14 cellular contexts compared by ENCODE assay signal in genomic region chr1:50474859-50475809, GRCh38. TPM values are rescaled to one million over a fixed set of nuclear protein-coding genes. Genes with fewer than 3 reads are reported as not detected.
DNase-seq lines count a peak whose midpoint lies in the region; ATAC-seq and TF ChIP-seq lines count a peak whose summit lies in the region.
"Had no signal": no experiment of that assay in that cellular context is flagged by ENCODE, and none has a peak within 500 bp of the region (broad histone marks: within the 10 kb centered on the region; RNA-seq: fewer than 3 reads in every experiment).

No MANE protein-coding gene starts in this region.

- no peak overlapping the region for H3K4ac ChIP-seq in IMR-90 (ENCODE audit: low read depth, low read length)

- no peak overlapping the region for H2AK5ac ChIP-seq in IMR-90 (ENCODE audit: low read depth, low read length)

- TF ChIP-seq RAD21 in IMR-90 (IDR thresholded peaks at IDR 0.05; ENCODE audit: low read length) = no peak

- BruUV-seq in Calu3 (replicated peaks; lab: Mats Ljungman, UMichigan) (no TSS peak), IMR-90 (replicated peaks; lab: Mats Ljungman, UMichigan) (no TSS peak)

- H3K4me3 ChIP-seq in IMR-90 (ENCODE audit: insufficient read depth, low read depth, low read length) (no peak overlapping the region), brain microvascular endothelial cell (ENCODE audit: low read depth, low read length) (no peak overlapping the region)
- H3K4me3 ChIP-seq: dorsolateral prefrontal cortex had no signal

- H3K27ac Mint-ChIP-seq in Calu3 (ENCODE audit: unreplicated experiment) (peak overlapping the region; percentile 36), mesothelial cell of epicardium (no peak overlapping the region)
- H3K27ac Mint-ChIP-seq: activated naive CD4-positive, alpha-beta T cell treated with anti-CD3 and anti-CD28 coated beads, Interleukin-2, amount 50 U/mL, for 72 hours had no signal

- no peak overlapping the region for H4K5ac ChIP-seq in IMR-90 (ENCODE audit: low read depth, low read length)

- no peaks in the 10 kb centered on the region for H3K4me1 ChIP-seq in IMR-90 (ENCODE audit: control insufficient read depth, insufficient read depth, low read length)

- H3K4me3 Mint-ChIP-seq in Calu3 (ENCODE audit: low read depth, unreplicated experiment) = no peak overlapping the region
- H3K4me3 Mint-ChIP-seq in mesothelial cell of epicardium = no peak overlapping the region

- no peaks in the 10 kb centered on the region for H3K79me1 ChIP-seq in IMR-90 (ENCODE audit: low read depth in 1 of 2, low read length in 2 of 2)

- no peak overlapping the region for H4K91ac ChIP-seq in IMR-90 (ENCODE audit: insufficient read depth, low read depth, low read length)

- no peak overlapping the region for H3K9ac ChIP-seq in IMR-90 (ENCODE audit: low read depth, low read length)

- no peak overlapping the region for H2BK5ac ChIP-seq in IMR-90 (ENCODE audit: low read depth, low read length, poor library complexity, severe bottlenecking)

- H3K27me3 ChIP-seq in IMR-90 (ENCODE audit: control insufficient read depth, insufficient read depth, low read length) (no peaks in the 10 kb centered on the region), brain microvascular endothelial cell (replicated peaks) (no peaks in the 10 kb centered on the region)
- H3K27me3 ChIP-seq: dorsolateral prefrontal cortex had no signal

- peak; percentile 48 for ATAC-seq in IMR-90 (ENCODE audit: low read depth)
- ATAC-seq: activated naive CD4-positive, alpha-beta T cell treated with anti-CD3 and anti-CD28 coated beads, Interleukin-2, amount 50 U/mL, for 72 hours had no signal

- intact Hi-C loops in Calu3 (cut with micrococcal nuclease; ENCODE audit: unreplicated experiment) (no loop called here), IMR-90 (cut with micrococcal nuclease) (no loop called here)

- H2AFZ ChIP-seq in IMR-90 (replicated peaks; ENCODE audit: low read length, poor library complexity) = no peak overlapping the region

- H2BK15ac ChIP-seq in IMR-90 (ENCODE audit: low read depth, low read length) = no peak overlapping the region

- H3K36me3 ChIP-seq in IMR-90 (ENCODE audit: control insufficient read depth, insufficient read depth, low read length) (no peaks in the 10 kb centered on the region), brain microvascular endothelial cell (replicated peaks) (no peaks in the 10 kb centered on the region)

- H3K4me1 Mint-ChIP-seq in Calu3 (ENCODE audit: low read depth, unreplicated experiment) = peaks cover 14% of the 10 kb centered on the region
- no peaks in the 10 kb centered on the region for H3K4me1 Mint-ChIP-seq in mesothelial cell of epicardium

- H2AK9ac ChIP-seq in IMR-90 (replicated peaks; ENCODE audit: low read depth, low read length, poor library complexity) = no peak overlapping the region

- H3K23ac ChIP-seq in IMR-90 (ENCODE audit: low read depth, low read length) = no peak overlapping the region

- DNase-seq in Calu3 (no peak), IMR-90 (peak; percentile 49), brain microvascular endothelial cell (no peak), iris pigment epithelial cell (ENCODE audit: low read depth) (peak; percentile 63), OCI-M1 (lab: John Stamatoyannopoulos, UW) (no peak), NCI-H1092 treated with DMSO at 0.1 percent for 48 hours (lab: John Stamatoyannopoulos, UW) (no peak), NCI-H2227 treated with DMSO at 0.1 percent for 48 hours (lab: John Stamatoyannopoulos, UW) (no peak), mesothelial cell of epicardium (ENCODE audit: low spot score in 2 of 2, unreplicated experiment in 2 of 2) (no peak)
- DNase-seq: dorsolateral prefrontal cortex, hippocampal formation, NCI-H526 treated with DMSO at 0.1 percent for 48 hours, trophoblast cell had no signal

- H2BK20ac ChIP-seq in IMR-90 (ENCODE audit: low read depth, low read length) = no peak overlapping the region

- H2BK120ac ChIP-seq in IMR-90 (ENCODE audit: low read depth, low read length) = no peak overlapping the region

- POLR2A ChIA-PET in IMR-90 (lab: Charles Lee; ENCODE audit: unreplicated experiment) = no interaction called here

- H3K27ac ChIP-seq in IMR-90 (ENCODE audit: insufficient read depth, low read length) (no peak overlapping the region), brain microvascular endothelial cell (no peak overlapping the region)
- H3K27ac ChIP-seq: dorsolateral prefrontal cortex had no signal

- H4K20me1 ChIP-seq in IMR-90 (ENCODE audit: insufficient read depth, low read length) = no peaks in the 10 kb centered on the region

- CTCF ChIA-PET in Calu3 (lab: Charles Lee) (interaction anchor here (0.6 to 1.1 kb wide), 7 partner anchors 12 to 389 kb away, joined by 3 to 8 read pairs (median 4); no protein-coding TSS in a partner anchor), IMR-90 (lab: Yijun Ruan, JAX) (interaction anchor here (0.5 kb wide), 2 partner anchors 17 to 262 kb away, joined by 3 to 5 read pairs; no protein-coding TSS in a partner anchor)

- no peak overlapping the region for H3K4me2 ChIP-seq in IMR-90 (ENCODE audit: low read depth, low read length)

- no peak overlapping the region for H3K56ac ChIP-seq in IMR-90 (ENCODE audit: extremely low read depth, insufficient read depth, low read length)

- H3K14ac ChIP-seq in IMR-90 (replicated peaks; ENCODE audit: low read depth, low read length) = no peak overlapping the region

- TF ChIP-seq CTCF in Calu3 (IDR thresholded peaks at IDR 0.05; ENCODE audit: unreplicated experiment) (no peak), IMR-90 (conservative IDR thresholded peaks at IDR 0.05; ENCODE audit: low read depth, low read length) (no peak), brain microvascular endothelial cell (IDR thresholded peaks at IDR 0.05; ENCODE audit: low read depth, low read length, missing control alignments) (peak; percentile 19), mesothelial cell of epicardium (IDR thresholded peaks at IDR 0.05; ENCODE audit: unreplicated experiment) (no peak)

- WGBS in IMR-90 (ENCODE audit: extremely low coverage in 2 of 2, insufficient read length in 1 of 2), 2 experiments = 100% methylated on average over 1 of the region's 7 CpGs; no CpG with 5 or more reads in 1 of the 2 experiments

- no peak for TF ChIP-seq POLR2A in IMR-90 (IDR thresholded peaks at IDR 0.05; ENCODE audit: low read depth, low read length)

- H3K18ac ChIP-seq in IMR-90 (ENCODE audit: low read depth, low read length) = no peak overlapping the region

- 0 out of 2 replicates have a peak, but pooled peaks cover 4% of the 10 kb centered on the region for H3K9me1 ChIP-seq in IMR-90 (ENCODE audit: insufficient read depth, low read length)

- peaks cover 6% of the 10 kb centered on the region for H3K36me3 Mint-ChIP-seq in Calu3 (ENCODE audit: insufficient read depth, unreplicated experiment)
- no peaks in the 10 kb centered on the region for H3K36me3 Mint-ChIP-seq in mesothelial cell of epicardium

- in situ Hi-C loops in IMR-90 (cut with MboI; ENCODE audit: low sequenced_read_pairs) (no loop called here), brain microvascular endothelial cell (cut with HindIII; ENCODE audit: low pct_ligation_motif_present, low sequenced_read_pairs) (no loop called here)

- H3K27me3 Mint-ChIP-seq in Calu3 (ENCODE audit: unreplicated experiment) (no peaks in the 10 kb centered on the region), mesothelial cell of epicardium (ENCODE audit: low read depth) (no peaks in the 10 kb centered on the region)

- H3K9me3 Mint-ChIP-seq in Calu3 (ENCODE audit: low read depth, unreplicated experiment) (no peaks in the 10 kb centered on the region), mesothelial cell of epicardium (no peaks in the 10 kb centered on the region)
- H3K9me3 Mint-ChIP-seq: activated naive CD4-positive, alpha-beta T cell treated with anti-CD3 and anti-CD28 coated beads, Interleukin-2, amount 50 U/mL, for 72 hours had no signal

- no peak overlapping the region for H4K8ac ChIP-seq in IMR-90 (ENCODE audit: low read depth in 2 of 2, low read length in 2 of 2)

- H3K9me3 ChIP-seq in IMR-90 (ENCODE audit: control insufficient read depth, insufficient read depth, low read length) = no peaks in the 10 kb centered on the region

- dilution Hi-C loops in IMR-90 (cut with HindIII; ENCODE audit: low sequenced_read_pairs, unreplicated experiment) = no loop called here

TF ChIP-seq in IMR-90, 13 proteins besides CTCF, POLR2A, EP300 and RAD21:
- no peak for TF ChIP-seq CHD1 (IDR thresholded peaks at IDR 0.05; ENCODE audit: low read depth, low read length)
- no peak for TF ChIP-seq SMC3 (IDR thresholded peaks at IDR 0.05; ENCODE audit: low read depth, low read length)
- TF ChIP-seq MAZ (IDR thresholded peaks at IDR 0.05; ENCODE audit: borderline replicate concordance, low read depth, low read length) = no peak

RNA-seq across cellular contexts. Expression of gene DMRTA2, which starts 51.9 kb away (rescaled TPM):
- total RNA-seq in Calu3 (2022) = 0.19 and 0.37 TPM in 2 replicates
- total RNA-seq in IMR-90 (2012; rRNA removed) = not detected in 2 replicates
- 0.02 TPM in 1 of 2 replicates, not detected in the other for polyA plus RNA-seq in IMR-90 (2012; rRNA removed)
- polyA plus RNA-seq in IMR-90 (2012; cell fraction: cytosol; rRNA removed) = 0.01 TPM in 1 of 2 replicates, not detected in the other
- 0.05 TPM in 1 of 2 replicates, not detected in the other for polyA plus RNA-seq in IMR-90 (2012; cell fraction: nucleus; rRNA removed; ENCODE audit: low replicate concordance)
- 0.07 TPM in 1 of 3 replicates, not detected in the others for total RNA-seq in mesothelial cell of epicardium
- total RNA-seq: activated naive CD4-positive, alpha-beta T cell treated with anti-CD3 and anti-CD28 coated beads, Interleukin-2, amount 50 U/mL, for 72 hours; T-helper 1 cell treated with Interleukin-12 subunit alpha and Interleukin-12 subunit beta and Interleukin-4 antibody, amounts not matched to agents 30 ng/mL and 1 ng/mL, for 36 hours had no signal

Comparison
In these comparisons a context has a peak if more than half of its experiments do, and no peak if none do; other contexts are left out.
1. DNase-seq: peak in IMR-90 (single experiment) and iris pigment epithelial cell (single experiment); none in Calu3 (single experiment), brain microvascular endothelial cell (single experiment), OCI-M1 (single experiment), NCI-H1092 treated with DMSO at 0.1 percent for 48 hours (single experiment), NCI-H2227 treated with DMSO at 0.1 percent for 48 hours (single experiment) and mesothelial cell of epicardium (0 of 2).